In the genomic region with DNA sequence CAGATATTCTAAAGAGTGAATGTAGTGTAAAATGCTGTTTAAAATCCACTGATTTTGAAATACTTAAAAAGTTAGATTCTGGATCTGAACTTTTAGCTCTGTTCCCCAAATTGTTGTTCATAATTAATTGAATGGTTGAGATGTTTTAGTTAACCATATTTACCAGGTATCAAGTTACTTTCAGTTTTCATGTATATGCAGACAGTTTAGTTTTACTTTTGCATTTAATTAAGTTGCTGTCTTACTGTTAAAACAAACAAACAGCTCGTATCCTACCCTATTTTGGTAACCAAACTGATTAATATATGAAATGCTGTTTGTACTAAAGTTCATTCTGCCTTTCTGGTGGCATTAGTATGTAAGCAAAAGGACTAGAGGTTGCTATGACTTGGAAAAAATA, we compare ENCODE assay signal across 12 cellular contexts. TPM values are rescaled to one million over a fixed set of nuclear protein-coding genes. Genes with fewer than 3 reads are reported as not detected.
DNase-seq lines count a peak whose midpoint lies in the region; ATAC-seq and TF ChIP-seq lines count a peak whose summit lies in the region.
"Had no signal": no experiment of that assay in that cellular context is flagged by ENCODE, and none has a peak within 500 bp of the region (broad histone marks: within the 10 kb centered on the region; RNA-seq: fewer than 3 reads in every experiment).

No MANE protein-coding gene starts in this region.

- no peak for TF ChIP-seq POLR2A in spleen (IDR thresholded peaks at IDR 0.05)

- peaks cover 49% of the 10 kb centered on the region for H3K4me1 Mint-ChIP-seq in activated T-cell treated with anti-CD3 and anti-CD28 coated beads, Interleukin-2, amount 50 U/mL, for 4 hours (ENCODE audit: low read depth)
- peaks cover 60% of the 10 kb centered on the region for H3K4me1 Mint-ChIP-seq in activated T-helper 1 cell treated with anti-CD3 and anti-CD28 coated beads, Interleukin-12 subunit alpha, Interleukin-12 subunit beta, Interleukin-2, Interleukin-4 antibody, amounts not matched to agents 30 ng/mL and 10 ng/mL and 1 ng/mL, durations not matched to agents 14 hours and 24 hours and 36 hours (ENCODE audit: low read depth)

- WGBS in spleen, 5 donors, result 42 to 52% (median 43%) methylated on average over 1 of the region's 1 CpG

- H3K9me3 Mint-ChIP-seq in activated T-cell treated with anti-CD3 and anti-CD28 coated beads, Interleukin-2, amount 50 U/mL, for 4 hours, result no peaks in the 10 kb centered on the region
- no peaks in the 10 kb centered on the region for H3K9me3 Mint-ChIP-seq in activated T-helper 1 cell treated with anti-CD3 and anti-CD28 coated beads, Interleukin-12 subunit alpha, Interleukin-12 subunit beta, Interleukin-2, Interleukin-4 antibody, amounts not matched to agents 30 ng/mL and 10 ng/mL and 1 ng/mL, durations not matched to agents 14 hours and 24 hours and 36 hours

- peak overlapping the region; percentile 70 for H3K27ac Mint-ChIP-seq in activated T-helper 1 cell treated with anti-CD3 and anti-CD28 coated beads, Interleukin-12 subunit alpha, Interleukin-12 subunit beta, Interleukin-2, Interleukin-4 antibody, amounts not matched to agents 30 ng/mL and 10 ng/mL and 1 ng/mL, durations not matched to agents 14 hours and 24 hours and 36 hours

- DNase-seq in activated T-cell treated with anti-CD3 and anti-CD28 coated beads, Interleukin-2, amount 50 U/mL, for 4 hours, result no peak
- DNase-seq in activated T-cell treated with anti-CD3 and anti-CD28 coated beads for 4 hours (no peak), spleen (no peak), EL (no peak), OCI-M2 (lab: John Stamatoyannopoulos, UW; ENCODE audit: unreplicated experiment) (no peak), NCI-H526 (lab: John Stamatoyannopoulos, UW) (no peak)
- no peak for DNase-seq in activated T-helper 1 cell treated with anti-CD3 and anti-CD28 coated beads, Interleukin-12 subunit alpha, Interleukin-12 subunit beta, Interleukin-2, Interleukin-4 antibody, amounts not matched to agents 30 ng/mL and 10 ng/mL and 1 ng/mL, durations not matched to agents 14 hours and 24 hours and 36 hours (ENCODE audit: low spot score)
- DNase-seq: hippocampal formation; NCI-H1417; stimulated activated CD4-positive, alpha-beta T cell treated with anti-CD3 and anti-CD28 coated beads, Interleukin-12 subunit alpha, Interleukin-12 subunit beta, amount 100 ng/mL, for 4 hours; stimulated activated naive CD4-positive, alpha-beta T cell had no signal

- H3K9me3 ChIP-seq in spleen, result no peaks in the 10 kb centered on the region

- no peaks in the 10 kb centered on the region for H3K27me3 Mint-ChIP-seq in activated T-cell treated with anti-CD3 and anti-CD28 coated beads, Interleukin-2, amount 50 U/mL, for 4 hours (ENCODE audit: low read depth)
- no peaks in the 10 kb centered on the region for H3K27me3 Mint-ChIP-seq in activated T-helper 1 cell treated with anti-CD3 and anti-CD28 coated beads, Interleukin-12 subunit alpha, Interleukin-12 subunit beta, Interleukin-2, Interleukin-4 antibody, amounts not matched to agents 30 ng/mL and 10 ng/mL and 1 ng/mL, durations not matched to agents 14 hours and 24 hours and 36 hours (ENCODE audit: insufficient read depth)

- intact Hi-C loops in activated T-helper 1 cell treated with anti-CD3 and anti-CD28 coated beads, Interleukin-12 subunit alpha, Interleukin-12 subunit beta, Interleukin-2, Interleukin-4 antibody, amounts not matched to agents 30 ng/mL and 10 ng/mL and 1 ng/mL, durations not matched to agents 14 hours and 24 hours and 36 hours (cut with micrococcal nuclease), result loop anchor here (1.0 to 5.0 kb wide), 3 partner anchors 9 to 41 kb away; no protein-coding TSS in a partner anchor
- intact Hi-C loops in spleen (cut with DNase I; ENCODE audit: low total_unique reads), result no loop called here

- H3K27ac ChIP-seq in spleen, result peak overlapping the region in 7 of 8 donors; percentile 31 to 69 (median 49)

- peaks cover 16% of the 10 kb centered on the region for H3K36me3 Mint-ChIP-seq in activated T-cell treated with anti-CD3 and anti-CD28 coated beads, Interleukin-2, amount 50 U/mL, for 4 hours (ENCODE audit: insufficient read depth)
- H3K36me3 Mint-ChIP-seq in activated T-helper 1 cell treated with anti-CD3 and anti-CD28 coated beads, Interleukin-12 subunit alpha, Interleukin-12 subunit beta, Interleukin-2, Interleukin-4 antibody, amounts not matched to agents 30 ng/mL and 10 ng/mL and 1 ng/mL, durations not matched to agents 14 hours and 24 hours and 36 hours (ENCODE audit: low read depth), result peaks cover 22% of the 10 kb centered on the region

- peaks cover 12 to 65% (median 33%) of the 10 kb centered on the region in 6 donors for H3K4me1 ChIP-seq in spleen

- peaks cover 0 to 41% (median 8%) of the 10 kb centered on the region in 6 donors for H3K36me3 ChIP-seq in spleen

- H3K4me3 Mint-ChIP-seq in activated T-cell treated with anti-CD3 and anti-CD28 coated beads, Interleukin-2, amount 50 U/mL, for 4 hours, result peak overlapping the region; percentile 27
- peak overlapping the region; percentile 81 for H3K4me3 Mint-ChIP-seq in activated T-helper 1 cell treated with anti-CD3 and anti-CD28 coated beads, Interleukin-12 subunit alpha, Interleukin-12 subunit beta, Interleukin-2, Interleukin-4 antibody, amounts not matched to agents 30 ng/mL and 10 ng/mL and 1 ng/mL, durations not matched to agents 14 hours and 24 hours and 36 hours

- ATAC-seq in activated T-cell treated with anti-CD3 and anti-CD28 coated beads, Interleukin-2, amount 50 U/mL, for 4 hours, result no peak
- ATAC-seq in HG03097 (IDR thresholded peaks at IDR 0.05; ENCODE audit: low FRiP score, unreplicated experiment), result peak; percentile 50

- TF ChIP-seq CTCF in spleen (IDR thresholded peaks at IDR 0.05 in 8 of 11, conservative IDR thresholded peaks at IDR 0.05 in 3 of 11), result no peak

- H3K4me3 ChIP-seq in spleen, result no peak overlapping the region

- H3K27me3 ChIP-seq in spleen (replicated peaks in 1 of 7), result no peaks in the 10 kb centered on the region

RNA-seq across cellular contexts. Expression of a gene that starts 39.3 kb away (rescaled TPM):
- total RNA-seq in activated T-cell treated with anti-CD3 and anti-CD28 coated beads, Interleukin-2, amount 50 U/mL, for 4 hours, result not detected
- not detected in 2 replicates for total RNA-seq in activated T-helper 1 cell treated with anti-CD3 and anti-CD28 coated beads, Interleukin-12 subunit alpha, Interleukin-12 subunit beta, Interleukin-2, Interleukin-4 antibody, amounts not matched to agents 30 ng/mL and 10 ng/mL and 1 ng/mL, durations not matched to agents 14 hours and 24 hours and 36 hours
- total RNA-seq in spleen, result not detected
- not detected for polyA plus RNA-seq in spleen
